Comparison of ENCODE assay signal across 8 cellular contexts in the genomic region with DNA sequence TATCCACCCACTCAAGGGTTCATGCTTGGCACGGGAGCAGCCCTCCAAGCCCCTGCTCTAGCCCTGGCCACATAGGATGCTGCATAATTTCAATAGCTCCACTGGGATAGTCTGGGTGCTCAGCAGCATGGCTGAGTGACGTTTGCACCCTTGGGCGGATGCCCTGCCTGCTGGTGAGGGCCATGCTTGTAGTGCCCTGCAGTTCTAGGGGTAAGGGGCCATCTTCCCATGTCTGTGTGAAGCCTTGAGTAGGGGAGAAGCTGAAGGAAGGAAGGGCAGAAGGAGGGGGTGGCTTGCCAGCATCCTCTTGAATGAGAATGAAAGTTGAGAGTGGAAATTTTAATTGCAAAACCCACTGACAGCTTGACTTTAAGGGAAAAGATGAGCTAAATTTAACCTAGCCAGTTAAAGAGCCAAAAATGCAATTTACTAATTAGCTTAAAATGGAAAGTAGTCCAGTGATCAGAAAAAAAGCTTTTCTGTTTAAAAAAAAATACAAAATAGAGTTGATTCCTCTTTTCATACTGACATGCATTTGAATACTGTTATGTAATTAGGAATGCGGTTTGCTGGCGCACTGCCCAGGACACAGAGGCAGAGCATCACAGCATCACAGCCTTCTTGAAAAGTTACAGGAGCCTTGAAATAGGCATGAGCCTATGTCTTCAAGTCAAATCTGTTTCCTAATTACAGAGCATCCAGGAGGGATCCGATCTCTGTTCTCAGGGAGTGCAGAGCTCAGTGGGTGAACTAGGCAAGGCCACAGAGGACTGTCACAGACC. TPM values are rescaled to one million over a fixed set of nuclear protein-coding genes. Genes with fewer than 3 reads are reported as not detected.
DNase-seq lines count a peak whose midpoint lies in the region; ATAC-seq and TF ChIP-seq lines count a peak whose summit lies in the region.

No MANE protein-coding gene starts in this region.

- 53 to 60% methylated on average over 6 of the region's 6 CpGs for WGBS in heart right ventricle, 2 donors

- ATAC-seq in heart right ventricle (peak in 3 of 8 donors; percentile 17 to 35 (median 24)), GM18517 (IDR thresholded peaks at IDR 0.05; ENCODE audit: unreplicated experiment) (no peak)

- no peaks in the 10 kb centered on the region for H3K27me3 ChIP-seq in heart right ventricle
- H3K27me3 ChIP-seq in vagina = no peaks in the 10 kb centered on the region

- no peaks in the 10 kb centered on the region for H3K36me3 ChIP-seq in heart right ventricle
- H3K36me3 ChIP-seq in vagina = no peaks in the 10 kb centered on the region

- TF ChIP-seq POLR2A in vagina (IDR thresholded peaks at IDR 0.05) = no peak

- H3K9me3 ChIP-seq in heart right ventricle = peaks cover 0 to 17% (median 8%) of the 10 kb centered on the region in 11 donors
- H3K9me3 ChIP-seq in vagina = no peaks in the 10 kb centered on the region

- intact Hi-C loops in heart right ventricle (cut with DNase I) = no loop called here
- intact Hi-C loops in cardiac septum (cut with DNase I) = no loop called here
- intact Hi-C loops in vagina (cut with DNase I) = no loop called here

- no peak for TF ChIP-seq CTCF in heart right ventricle (IDR thresholded peaks at IDR 0.05)
- TF ChIP-seq CTCF in vagina (IDR thresholded peaks at IDR 0.05) = no peak

- H3K4me1 ChIP-seq in heart right ventricle = peaks cover 0 to 26% (median 12%) of the 10 kb centered on the region in 9 donors
- peaks cover 16% of the 10 kb centered on the region for H3K4me1 ChIP-seq in vagina

- peak; percentile 45 for DNase-seq in heart right ventricle
- no peak for DNase-seq in cardiac septum (ENCODE audit: low spot score)
- peak in 44 of 58 donors; percentile 16 to 84 (median 44) for DNase-seq in anterior cingulate cortex (lab: John Stamatoyannopoulos, UW)
- peak; percentile 9 for DNase-seq in islet precursor cell
- DNase-seq in vagina (ENCODE audit: extremely low spot score in 2 of 2) = no peak
- no peak for DNase-seq in globus pallidus (ENCODE audit: low spot score)
- DNase-seq in DMS53 treated with DMSO at 0.1 percent for 48 hours (lab: John Stamatoyannopoulos, UW; ENCODE audit: unreplicated experiment) = no peak

- H3K27ac ChIP-seq in heart right ventricle = peak overlapping the region in 1 of 10 donors; percentile 21
- peak overlapping the region; percentile 57 for H3K27ac ChIP-seq in vagina

- no peak overlapping the region for H3K4me3 ChIP-seq in heart right ventricle
- H3K4me3 ChIP-seq in vagina = no peak overlapping the region

RNA-seq across cellular contexts. Expression of a gene that starts 18.5 kb away (rescaled TPM):
- total RNA-seq in heart right ventricle (10 to 100 TPM; 28.6 to 49.2 (median 36.3) TPM), cardiac septum (29.9 TPM), vagina (32.7 TPM)
- polyA plus RNA-seq in heart right ventricle = 10 to 100 TPM in 1 of 2 donors, 1 to 10 TPM in 1; 9.1 to 11.0 TPM

Comparison
In these comparisons a context has a peak if more than half of its experiments do, and no peak if none do; other contexts are left out.
1. DNase-seq: peak in heart right ventricle (2 of 2), anterior cingulate cortex (44 of 58) and islet precursor cell (single experiment); none in cardiac septum (single experiment), vagina (0 of 2), globus pallidus (single experiment) and DMS53 treated with DMSO at 0.1 percent for 48 hours (single experiment).